In genomic region chr2:3198119-3198518, GRCh38 we compare ENCODE assay signal across 11 cellular contexts.
DNase-seq lines count a peak whose midpoint lies in the region; ATAC-seq, FAIRE-seq and TF ChIP-seq lines count a peak whose summit lies in the region.
"Had no signal": no experiment of that assay in that cellular context is flagged by ENCODE, and none has a peak within 500 bp of the region (broad histone marks: within the 10 kb centered on the region; RNA-seq: fewer than 3 reads in every experiment).

No MANE protein-coding gene starts in this region.

- H3K4me3 Mint-ChIP-seq in activated CD4-positive, alpha-beta T cell treated with anti-CD3 and anti-CD28 coated beads, Interleukin-2, amount 10 ng/mL, durations not matched to agents 24 days and 14 days: no peak overlapping the region

- H3K4me2 ChIP-seq in GM12878 (ENCODE audit: control insufficient read depth, insufficient read depth): no peak overlapping the region

- intact Hi-C loops in activated CD4-positive, alpha-beta T cell treated with anti-CD3 and anti-CD28 coated beads, Interleukin-2, amount 10 ng/mL, durations not matched to agents 24 days and 14 days (cut with micrococcal nuclease): loop anchor here (5.0 kb wide), 1 partner anchor 104 kb away; no protein-coding TSS in a partner anchor
- intact Hi-C loops in GM12878 (cut with micrococcal nuclease; ENCODE audit: unreplicated experiment): loop anchor here (2.0 kb wide), 1 partner anchor 105 kb away; no protein-coding TSS in a partner anchor

- no peak overlapping the region for H3K9ac ChIP-seq in GM12878 (ENCODE audit: control insufficient read depth, insufficient read depth, low read length)

- peaks cover 2% of the 10 kb centered on the region for H3K36me3 Mint-ChIP-seq in activated CD4-positive, alpha-beta T cell treated with anti-CD3 and anti-CD28 coated beads, Interleukin-2, amount 10 ng/mL, durations not matched to agents 24 days and 14 days (ENCODE audit: low read depth)

- WGBS in GM12878 (ENCODE audit: insufficient coverage, insufficient replicate concordance, low lambda C conversion rate, missing lambda C conversion rate): 28% methylated on average over 11 of the region's 11 CpGs

- DNase-seq in activated CD4-positive, alpha-beta T cell treated with anti-CD3 and anti-CD28 coated beads, Interleukin-2, amount 50 U/mL, for 48 hours: peak; percentile 24 to 35
- DNase-seq in activated CD4-positive, alpha-beta T cell treated with anti-CD3 and anti-CD28 coated beads, Interleukin-2, amount 10 ng/mL, durations not matched to agents 24 days and 14 days: no peak
- DNase-seq in HT-29 (ENCODE audit: low spot score): peak; percentile 5
- no peak for DNase-seq in GM12878 (ENCODE audit: low read depth, low spot score)
- peak; percentile 12 for DNase-seq in pons (ENCODE audit: low spot score)
- no peak for DNase-seq in AG08396 (ENCODE audit: low spot score)
- DNase-seq in NCI-H345 (lab: John Stamatoyannopoulos, UW): no peak
- DNase-seq: OCI-M1 had no signal

- H3K27ac ChIP-seq in GM12878 (ENCODE audit: control insufficient read depth, insufficient read depth): no peak overlapping the region
- H3K27ac ChIP-seq: C4-2B had no signal

- peaks cover 0 to 7% of the 10 kb centered on the region in 2 experiments; a peak in 3 of 4 replicates for H3K36me3 ChIP-seq in GM12878 (ENCODE audit: control insufficient read depth in 2 of 2, insufficient read depth in 2 of 2, low read length in 1 of 2)

- RAD21 ChIA-PET in GM12878 (lab: Charles Lee; ENCODE audit: unreplicated experiment): no interaction called here

- H3K4me3 ChIP-seq in GM12878: no peak overlapping the region

- no peaks in the 10 kb centered on the region; the same call in 2 of the 3 replicates for H3K9me3 ChIP-seq in GM12878 (replicated peaks; ENCODE audit: control insufficient read depth, insufficient read depth, low read length)

- in situ Hi-C loops in GM12878 (cut with MboI): no loop called here

- ATAC-seq in GM12878 (peak; percentile 72), HG02678 (IDR thresholded peaks at IDR 0.05; ENCODE audit: unreplicated experiment) (no peak)

- no peaks in the 10 kb centered on the region for H3K9me3 Mint-ChIP-seq in activated CD4-positive, alpha-beta T cell treated with anti-CD3 and anti-CD28 coated beads, Interleukin-2, amount 10 ng/mL, durations not matched to agents 24 days and 14 days

- H3K27me3 Mint-ChIP-seq in activated CD4-positive, alpha-beta T cell treated with anti-CD3 and anti-CD28 coated beads, Interleukin-2, amount 10 ng/mL, durations not matched to agents 24 days and 14 days: no peaks in the 10 kb centered on the region

- peak; percentile 30 to 40 (median 32); a peak in 5 of 6 replicates for TF ChIP-seq CTCF in GM12878 (IDR thresholded peaks at IDR 0.05 in 2 of 3, conservative IDR thresholded peaks at IDR 0.05 in 1 of 3; ENCODE audit: control insufficient read depth in 2 of 3, extremely low read depth in 1 of 3, insufficient read depth in 1 of 3, low read depth in 3 of 3, low read length in 3 of 3)

- TF ChIP-seq RAD21 in GM12878 (IDR thresholded peaks at IDR 0.05; ENCODE audit: insufficient read depth, low read depth, low read length): peak; percentile 52

- FAIRE-seq in GM12878 (lab: Jason Lieb, UNC): no peak
- FAIRE-seq: GM19239 had no signal

- TF ChIP-seq POLR2A in GM12878 (IDR thresholded peaks at IDR 0.05; ENCODE audit: low read depth, low read length): no peak

- H3K4me1 ChIP-seq in GM12878 (ENCODE audit: control insufficient read depth, insufficient read depth, low read length): no peaks in the 10 kb centered on the region

- no peak overlapping the region for H2AFZ ChIP-seq in GM12878 (ENCODE audit: control insufficient read depth, low read depth, low read length)

- SMC1A ChIA-PET in GM12878 (lab: Charles Lee; ENCODE audit: uncharacterized antibody, unreplicated experiment): no interaction called here

- TF ChIP-seq EP300 in GM12878 (IDR thresholded peaks at IDR 0.05; ENCODE audit: borderline replicate concordance in 1 of 2, control insufficient read depth in 1 of 2, low read depth in 2 of 2, low read length in 2 of 2): no peak

- CTCF ChIA-PET in GM12878 (lab: Yijun Ruan, JAX): interaction anchor here (1.0 kb wide), 1 partner anchor 105 kb away, joined by 4 read pairs; no protein-coding TSS in a partner anchor

- no peak overlapping the region for H3K27ac Mint-ChIP-seq in activated CD4-positive, alpha-beta T cell treated with anti-CD3 and anti-CD28 coated beads, Interleukin-2, amount 10 ng/mL, durations not matched to agents 24 days and 14 days

- H3K27me3 ChIP-seq in GM12878 (replicated peaks in 1 of 2; ENCODE audit: control insufficient read depth in 2 of 2, insufficient read depth in 2 of 2, low read length in 1 of 2): no peaks in the 10 kb centered on the region

- H4K20me1 ChIP-seq in GM12878 (ENCODE audit: control insufficient read depth, insufficient read depth): no peaks in the 10 kb centered on the region

- H3K4me1 Mint-ChIP-seq in activated CD4-positive, alpha-beta T cell treated with anti-CD3 and anti-CD28 coated beads, Interleukin-2, amount 10 ng/mL, durations not matched to agents 24 days and 14 days: peaks cover 3% of the 10 kb centered on the region

- H3K79me2 ChIP-seq in GM12878 (ENCODE audit: control insufficient read depth, insufficient read depth, low read length): no peaks in the 10 kb centered on the region

- no TSS peak for BruUV-seq in GM12878 (replicated peaks; lab: Mats Ljungman, UMichigan)

- POLR2A ChIA-PET in GM12878 (lab: Charles Lee): no interaction called here

TF ChIP-seq in GM12878, 131 proteins besides CTCF, POLR2A, EP300 and RAD21:
- TF ChIP-seq SMC3 (IDR thresholded peaks at IDR 0.05; ENCODE audit: borderline replicate concordance, low read length): peak; percentile 51; the same call in 1 of the 2 replicates
- no peak for TF ChIP-seq ZNF592 (IDR thresholded peaks at IDR 0.05)
- TF ChIP-seq POU2F2 (IDR thresholded peaks at IDR 0.05; ENCODE audit: borderline replicate concordance, low read depth, low read length): peak; percentile 93; the same call in 2 of the 3 replicates

Comparison
In these comparisons a context has a peak if more than half of its experiments do, and no peak if none do; other contexts are left out.
1. DNase-seq: peak in activated CD4-positive, alpha-beta T cell treated with anti-CD3 and anti-CD28 coated beads, Interleukin-2, amount 50 U/mL, for 48 hours (2 of 2), HT-29 (single experiment) and pons (single experiment); none in activated CD4-positive, alpha-beta T cell treated with anti-CD3 and anti-CD28 coated beads, Interleukin-2, amount 10 ng/mL, durations not matched to agents 24 days and 14 days (single experiment), GM12878 (single experiment), AG08396 (single experiment) and NCI-H345 (single experiment).